Comparison of ENCODE assay signal across 28 cellular contexts in genomic region chr3:18843930-18844329, GRCh38.
"Had no signal": no experiment of that assay in that cellular context is flagged by ENCODE, and none has a peak within 500 bp of the region (broad histone marks: within the 10 kb centered on the region; RNA-seq: fewer than 3 reads in every experiment).

No MANE protein-coding gene starts in this region.

- H3K9me3 ChIP-seq: left lung, lower lobe of right lung, psoas muscle, sigmoid colon, thoracic aorta, uterus had no signal

- DNase-seq: activated B cell treated with CpG ODN at 0.5 μM for 24 hours; activated CD4-positive, alpha-beta memory T cell treated with anti-CD3 and anti-CD28 coated beads for 36 hours; activated CD8-positive, alpha-beta memory T cell treated with anti-CD3 and anti-CD28 coated beads, Interleukin-2, amount 50 U/mL, for 4 hours; activated naive CD8-positive, alpha-beta T cell treated with anti-CD3 and anti-CD28 coated beads, Interleukin-2, amount 50 U/mL, for 24 hours; activated T-cell treated with anti-CD3 and anti-CD28 coated beads, Interleukin-2, amount 50 U/mL, for 1 hour; amygdala; dermis blood vessel endothelial cell; effector CD4-positive, alpha-beta T cell; left lung; lower lobe of right lung; mesenchymal stem cell; natural killer cell; occipital lobe; psoas muscle; sigmoid colon; small intestine; stimulated activated CD4-positive, alpha-beta T cell treated with anti-CD3 and anti-CD28 coated beads, Interleukin-4, amount 100 ng/mL, for 24 hours; uterus had no signal

- H3K27ac Mint-ChIP-seq: activated B cell treated with CpG ODN at 0.5 μM for 24 hours; activated CD4-positive, alpha-beta memory T cell treated with anti-CD3 and anti-CD28 coated beads for 36 hours; activated naive CD8-positive, alpha-beta T cell treated with anti-CD3 and anti-CD28 coated beads, Interleukin-2, amount 50 U/mL, for 24 hours; activated T-helper 17 cell treated with anti-CD3 and anti-CD28 coated beads, Interleukin-2, amount 50 U/mL, for 72 hours; natural killer cell; neural progenitor cell; stimulated activated effector memory CD8-positive, alpha-beta T cell treated with anti-CD3 and anti-CD28 coated beads, Interleukin-12 subunit alpha, Interleukin-12 subunit beta, amount 100 ng/mL, for 72 hours; stimulated activated naive CD8-positive, alpha-beta T cell treated with anti-CD3 and anti-CD28 coated beads, Interleukin-15, Interleukin-2, amounts not matched to agents 100 ng/mL and 50 ng/mL, for 24 hours; type B pancreatic cell had no signal

- H3K4me3 Mint-ChIP-seq: activated B cell treated with CpG ODN at 0.5 μM for 24 hours; activated CD4-positive, alpha-beta memory T cell treated with anti-CD3 and anti-CD28 coated beads for 36 hours; activated naive CD4-positive, alpha-beta T cell treated with anti-CD3 and anti-CD28 coated beads, Interleukin-2, amount 50 U/mL, for 24 hours; activated naive CD8-positive, alpha-beta T cell treated with anti-CD3 and anti-CD28 coated beads, Interleukin-2, amount 50 U/mL, for 24 hours; central memory CD8-positive, alpha-beta T cell; natural killer cell; neural progenitor cell; stimulated activated effector memory CD8-positive, alpha-beta T cell treated with anti-CD3 and anti-CD28 coated beads, Interleukin-12 subunit alpha, Interleukin-12 subunit beta, amount 100 ng/mL, for 72 hours; stimulated activated naive CD8-positive, alpha-beta T cell treated with anti-CD3 and anti-CD28 coated beads, Interleukin-15, Interleukin-2, amounts not matched to agents 100 ng/mL and 50 ng/mL, for 24 hours; type B pancreatic cell had no signal

- H3K27ac ChIP-seq: epithelial cell of prostate, left lung, lower lobe of right lung, neural progenitor cell, parathyroid adenoma, psoas muscle, sigmoid colon, thoracic aorta, uterus had no signal

- ATAC-seq: activated naive CD8-positive, alpha-beta T cell treated with anti-CD3 and anti-CD28 coated beads, Interleukin-2, amount 50 U/mL, for 24 hours; activated T-helper 17 cell treated with anti-CD3 and anti-CD28 coated beads, Interleukin-2, amount 50 U/mL, for 72 hours; left lung; lower lobe of right lung; natural killer cell; psoas muscle; stimulated activated effector memory CD8-positive, alpha-beta T cell treated with anti-CD3 and anti-CD28 coated beads, Interleukin-12 subunit alpha, Interleukin-12 subunit beta, amount 100 ng/mL, for 72 hours had no signal

- H3K36me3 Mint-ChIP-seq: activated CD4-positive, alpha-beta memory T cell treated with anti-CD3 and anti-CD28 coated beads for 36 hours; activated naive CD4-positive, alpha-beta T cell treated with anti-CD3 and anti-CD28 coated beads, Interleukin-2, amount 50 U/mL, for 24 hours; natural killer cell; neural progenitor cell; stimulated activated effector memory CD8-positive, alpha-beta T cell treated with anti-CD3 and anti-CD28 coated beads, Interleukin-12 subunit alpha, Interleukin-12 subunit beta, amount 100 ng/mL, for 72 hours; type B pancreatic cell had no signal

- H3K27me3 Mint-ChIP-seq: activated B cell treated with CpG ODN at 0.5 μM for 24 hours; activated CD4-positive, alpha-beta memory T cell treated with anti-CD3 and anti-CD28 coated beads for 36 hours; activated naive CD4-positive, alpha-beta T cell treated with anti-CD3 and anti-CD28 coated beads, Interleukin-2, amount 50 U/mL, for 24 hours; activated naive CD8-positive, alpha-beta T cell treated with anti-CD3 and anti-CD28 coated beads, Interleukin-2, amount 50 U/mL, for 24 hours; activated T-helper 17 cell treated with anti-CD3 and anti-CD28 coated beads, Interleukin-2, amount 50 U/mL, for 72 hours; central memory CD8-positive, alpha-beta T cell; stimulated activated naive CD8-positive, alpha-beta T cell treated with anti-CD3 and anti-CD28 coated beads, Interleukin-15, Interleukin-2, amounts not matched to agents 100 ng/mL and 50 ng/mL, for 24 hours; type B pancreatic cell had no signal

- H3K36me3 ChIP-seq: left lung, lower lobe of right lung, neural progenitor cell, sigmoid colon, thoracic aorta, uterus had no signal

- H3K4me1 Mint-ChIP-seq: neural progenitor cell; stimulated activated effector memory CD8-positive, alpha-beta T cell treated with anti-CD3 and anti-CD28 coated beads, Interleukin-12 subunit alpha, Interleukin-12 subunit beta, amount 100 ng/mL, for 72 hours had no signal

- H3K9me3 Mint-ChIP-seq: activated B cell treated with CpG ODN at 0.5 μM for 24 hours; activated CD4-positive, alpha-beta memory T cell treated with anti-CD3 and anti-CD28 coated beads for 36 hours; activated naive CD4-positive, alpha-beta T cell treated with anti-CD3 and anti-CD28 coated beads, Interleukin-2, amount 50 U/mL, for 24 hours; activated naive CD8-positive, alpha-beta T cell treated with anti-CD3 and anti-CD28 coated beads, Interleukin-2, amount 50 U/mL, for 24 hours; activated T-helper 17 cell treated with anti-CD3 and anti-CD28 coated beads, Interleukin-2, amount 50 U/mL, for 72 hours; central memory CD8-positive, alpha-beta T cell; natural killer cell; neural progenitor cell; stimulated activated effector memory CD8-positive, alpha-beta T cell treated with anti-CD3 and anti-CD28 coated beads, Interleukin-12 subunit alpha, Interleukin-12 subunit beta, amount 100 ng/mL, for 72 hours; stimulated activated naive CD8-positive, alpha-beta T cell treated with anti-CD3 and anti-CD28 coated beads, Interleukin-15, Interleukin-2, amounts not matched to agents 100 ng/mL and 50 ng/mL, for 24 hours; type B pancreatic cell had no signal
